Comparison of ENCODE assay signal across 8 cellular contexts in the genomic region with DNA sequence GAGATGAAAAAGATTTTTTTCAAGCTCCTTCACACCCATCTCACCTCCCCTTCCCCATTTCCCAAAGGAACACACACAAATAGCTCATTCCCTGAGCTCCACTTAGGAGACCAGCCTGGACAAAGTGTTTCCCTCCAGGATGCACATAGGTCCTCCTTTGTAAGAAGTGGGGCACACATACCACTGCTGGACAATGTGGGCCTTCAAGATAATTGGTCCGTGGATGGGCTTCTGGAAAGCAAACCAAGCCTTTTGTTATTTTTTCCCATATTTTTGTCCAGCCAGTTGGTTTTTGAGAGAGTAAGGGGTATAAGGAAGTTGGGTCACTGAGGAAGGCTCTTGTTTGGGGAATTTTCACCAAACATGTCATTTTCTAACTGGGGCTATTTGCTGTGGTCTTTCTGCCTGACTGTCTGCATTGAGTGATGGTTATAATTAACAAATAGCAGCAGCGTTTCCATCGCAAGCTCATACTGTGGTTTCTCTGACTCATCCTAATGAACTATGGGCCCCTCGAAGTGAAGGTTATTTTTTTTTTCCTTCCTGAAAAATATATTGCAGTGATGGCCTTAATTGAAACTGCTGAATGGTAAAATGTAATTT.
A peak's percentile ranks its signal among the peaks of the same experiment; 100 is the strongest.
DNase-seq lines count a peak whose midpoint lies in the region; ATAC-seq and TF ChIP-seq lines count a peak whose summit lies in the region.

No MANE protein-coding gene starts in this region.

- no peaks in the 10 kb centered on the region for H3K9me3 ChIP-seq in lower lobe of right lung
- H3K9me3 ChIP-seq in body of pancreas, result no peaks in the 10 kb centered on the region

- TF ChIP-seq CTCF in astrocyte of the spinal cord (IDR thresholded peaks at IDR 0.05; ENCODE audit: low read depth, low read length) (no peak), lower lobe of right lung (IDR thresholded peaks at IDR 0.05) (no peak), body of pancreas (IDR thresholded peaks at IDR 0.05) (no peak)

- DNase-seq in AG20443 (ENCODE audit: low spot score) (peak; percentile 58), astrocyte of the spinal cord (ENCODE audit: low read depth, low spot score) (peak; percentile 79), DMS 273 (lab: John Stamatoyannopoulos, UW; ENCODE audit: unreplicated experiment) (no peak), lower lobe of right lung (no peak), body of pancreas (no peak), HUDEP-2 (lab: John Stamatoyannopoulos, UW; ENCODE audit: unreplicated experiment in 76 of 76) (no peak)

- in situ Hi-C loops in astrocyte of the spinal cord (cut with HindIII; ENCODE audit: low sequenced_read_pairs), result no loop called here

- H3K36me3 ChIP-seq in lower lobe of right lung (no peaks in the 10 kb centered on the region), body of pancreas (replicated peaks in 1 of 2; ENCODE audit: insufficient read depth in 1 of 2, low read depth in 2 of 2) (no peaks in the 10 kb centered on the region)

- H3K4me3 ChIP-seq in astrocyte of the spinal cord (ENCODE audit: low read depth, low read length) (no peak overlapping the region), lower lobe of right lung (no peak overlapping the region), body of pancreas (no peak overlapping the region)

- ATAC-seq in GM19468 (IDR thresholded peaks at IDR 0.05; ENCODE audit: extremely low read depth, unreplicated experiment) (peak; percentile 41), HG03520 (IDR thresholded peaks at IDR 0.05; ENCODE audit: unreplicated experiment) (peak; percentile 71), lower lobe of right lung (no peak), body of pancreas (no peak)

- H3K27ac ChIP-seq in lower lobe of right lung (no peak overlapping the region), body of pancreas (no peak overlapping the region)

- WGBS in body of pancreas, 2 donors, result 60 to 72% methylated on average over 4 of the region's 4 CpGs

- H3K27me3 ChIP-seq in lower lobe of right lung (ENCODE audit: low read depth), result no peaks in the 10 kb centered on the region
- H3K27me3 ChIP-seq in body of pancreas, result no peaks in the 10 kb centered on the region

- intact Hi-C loops in lower lobe of right lung (cut with DNase I), result no loop called here
- intact Hi-C loops in body of pancreas (cut with DNase I), result no loop called here

- TF ChIP-seq POLR2A in body of pancreas (IDR thresholded peaks at IDR 0.05), result no peak

- H3K4me1 ChIP-seq in lower lobe of right lung, result no peaks in the 10 kb centered on the region
- no peaks in the 10 kb centered on the region for H3K4me1 ChIP-seq in body of pancreas

Comparison
In these comparisons a context has a peak if more than half of its experiments do, and no peak if none do; other contexts are left out.
1. DNase-seq: peak in AG20443 (single experiment) and astrocyte of the spinal cord (single experiment); none in DMS 273 (single experiment), lower lobe of right lung (single experiment), body of pancreas (0 of 4) and HUDEP-2 (0 of 76).
2. ATAC-seq: peak in GM19468 (single experiment) and HG03520 (single experiment); none in lower lobe of right lung (0 of 2) and body of pancreas (single experiment).